ENCODE assay signal across 28 cellular contexts in genomic region chr2:194214192-194214591, GRCh38.
"Had no signal": no experiment of that assay in that cellular context is flagged by ENCODE, and none has a peak within 500 bp of the region (broad histone marks: within the 10 kb centered on the region; RNA-seq: fewer than 3 reads in every experiment).

No MANE protein-coding gene starts in this region.

- H3K36me3 ChIP-seq: stomach, suprapubic skin, thoracic aorta, thyroid gland, tibial artery, tibial nerve, transverse colon, upper lobe of left lung, upper lobe of right lung, uterus, vagina had no signal

- H3K27me3 Mint-ChIP-seq: stimulated activated memory B cell treated with anti-CD40 and anti-IgM and Interleukin-4, amounts not matched to agents 10 μg/mL and 1 μg/mL and 100 μg/mL, for 72 hours; stimulated activated naive B cell treated with anti-CD40 and anti-IgM and Interleukin-4, amounts not matched to agents 10 μg/mL and 1 μg/mL and 100 μg/mL, for 72 hours; stimulated activated naive CD8-positive, alpha-beta T cell treated with anti-CD3 and anti-CD28 coated beads, Interleukin-15, amount 100 ng/mL, for 72 hours; stimulated activated naive CD8-positive, alpha-beta T cell treated with anti-CD3 and anti-CD28 coated beads, Interleukin-15, Interleukin-2, amounts not matched to agents 100 ng/mL and 50 ng/mL, for 24 hours; type B pancreatic cell had no signal

- H3K27ac ChIP-seq: stomach, suprapubic skin, testis, thoracic aorta, thyroid gland, tibial artery, tibial nerve, transverse colon, upper lobe of left lung, upper lobe of right lung, uterus, vagina had no signal

- ATAC-seq: stimulated activated effector memory CD8-positive, alpha-beta T cell treated with anti-CD3 and anti-CD28 coated beads, Interleukin-12 subunit alpha, Interleukin-12 subunit beta, amount 100 ng/mL, for 72 hours; stimulated activated memory B cell treated with anti-CD40 and anti-IgM and Interleukin-4, amounts not matched to agents 10 μg/mL and 1 μg/mL and 100 μg/mL, for 72 hours; stimulated activated naive B cell treated with anti-CD40 and anti-IgM and Interleukin-4, amounts not matched to agents 10 μg/mL and 1 μg/mL and 100 μg/mL, for 72 hours; stimulated activated naive CD8-positive, alpha-beta T cell treated with anti-CD3 and anti-CD28 coated beads, Interleukin-15, amount 100 ng/mL, for 72 hours; stimulated activated naive CD8-positive, alpha-beta T cell treated with anti-CD3 and anti-CD28 coated beads, Interleukin-15, Interleukin-2, amounts not matched to agents 100 U/mL and 50 U/mL, for 24 hours; upper lobe of right lung had no signal

- DNase-seq: stimulated activated CD4-positive, alpha-beta T cell treated with anti-CD3 and anti-CD28 coated beads, Interleukin-2, amount 100 ng/mL, for 48 hours; stimulated activated CD4-positive, alpha-beta T cell treated with anti-CD3 and anti-CD28 coated beads, Interleukin-4, amount 100 ng/mL, for 1 hour; stimulated activated CD4-positive, alpha-beta T cell treated with anti-CD3 and anti-CD28 coated beads, Interleukin-4, amount 100 ng/mL, for 24 hours; stimulated activated CD4-positive, alpha-beta T cell treated with anti-CD3 and anti-CD28 coated beads, Interleukin-4, amount 100 ng/mL, for 4 hours; stimulated activated CD8-positive, alpha-beta memory T cell treated with anti-CD3 and anti-CD28 coated beads, Interleukin-4, amount 100 ng/mL, for 48 hours; stimulated activated naive B cell treated with anti-CD40 and anti-IgM and Interleukin-4, amounts not matched to agents 10 μg/mL and 1 μg/mL and 100 μg/mL, for 72 hours; stimulated activated naive CD4-positive, alpha-beta T cell; stimulated activated naive CD4-positive, alpha-beta T cell treated with Interleukin-2 at 50 U/mL for 16 hours; stimulated activated naive CD8-positive, alpha-beta T cell treated with anti-CD3 and anti-CD28 coated beads, Interleukin-15, amount 100 ng/mL, for 72 hours; stimulated activated naive CD8-positive, alpha-beta T cell treated with anti-CD3 and anti-CD28 coated beads, Interleukin-15, Interleukin-2, amounts not matched to agents 100 U/mL and 50 U/mL, for 24 hours; stomach; substantia nigra; testis; thyroid gland; tibial artery; transverse colon; trophoblast cell; upper lobe of left lung; upper lobe of right lung; uterus had no signal

- H3K4me1 ChIP-seq: stomach, suprapubic skin, testis, thyroid gland, tibial artery, tibial nerve, transverse colon, upper lobe of left lung, upper lobe of right lung, uterus, vagina had no signal

- H3K4me1 Mint-ChIP-seq: stimulated activated effector memory CD8-positive, alpha-beta T cell treated with anti-CD3 and anti-CD28 coated beads, Interleukin-12 subunit alpha, Interleukin-12 subunit beta, amount 100 ng/mL, for 72 hours; stimulated activated memory B cell treated with anti-CD40 and anti-IgM and Interleukin-4, amounts not matched to agents 10 μg/mL and 1 μg/mL and 100 μg/mL, for 72 hours; stimulated activated naive B cell treated with anti-CD40 and anti-IgM and Interleukin-4, amounts not matched to agents 10 μg/mL and 1 μg/mL and 100 μg/mL, for 72 hours; stimulated activated naive CD8-positive, alpha-beta T cell treated with anti-CD3 and anti-CD28 coated beads, Interleukin-15, amount 100 ng/mL, for 72 hours had no signal

- H3K4me3 ChIP-seq: stomach, suprapubic skin, testis, thoracic aorta, thyroid gland, tibial artery, tibial nerve, transverse colon, upper lobe of left lung, upper lobe of right lung, uterus, vagina had no signal

- H3K9me3 ChIP-seq: stomach, suprapubic skin, testis, thoracic aorta, thyroid gland, tibial artery, tibial nerve, transverse colon, upper lobe of left lung, upper lobe of right lung, uterus, vagina had no signal

- H3K27ac Mint-ChIP-seq: stimulated activated effector memory CD8-positive, alpha-beta T cell treated with anti-CD3 and anti-CD28 coated beads, Interleukin-12 subunit alpha, Interleukin-12 subunit beta, amount 100 ng/mL, for 72 hours; stimulated activated memory B cell treated with anti-CD40 and anti-IgM and Interleukin-4, amounts not matched to agents 10 μg/mL and 1 μg/mL and 100 μg/mL, for 72 hours; stimulated activated naive B cell treated with anti-CD40 and anti-IgM and Interleukin-4, amounts not matched to agents 10 μg/mL and 1 μg/mL and 100 μg/mL, for 72 hours; stimulated activated naive CD8-positive, alpha-beta T cell treated with anti-CD3 and anti-CD28 coated beads, Interleukin-15, amount 100 ng/mL, for 72 hours; stimulated activated naive CD8-positive, alpha-beta T cell treated with anti-CD3 and anti-CD28 coated beads, Interleukin-15, Interleukin-2, amounts not matched to agents 100 ng/mL and 50 ng/mL, for 24 hours; type B pancreatic cell had no signal

- H3K36me3 Mint-ChIP-seq: stimulated activated effector memory CD8-positive, alpha-beta T cell treated with anti-CD3 and anti-CD28 coated beads, Interleukin-12 subunit alpha, Interleukin-12 subunit beta, amount 100 ng/mL, for 72 hours; stimulated activated memory B cell treated with anti-CD40 and anti-IgM and Interleukin-4, amounts not matched to agents 10 μg/mL and 1 μg/mL and 100 μg/mL, for 72 hours; stimulated activated naive B cell treated with anti-CD40 and anti-IgM and Interleukin-4, amounts not matched to agents 10 μg/mL and 1 μg/mL and 100 μg/mL, for 72 hours; type B pancreatic cell had no signal

- H3K4me3 Mint-ChIP-seq: stimulated activated effector memory CD8-positive, alpha-beta T cell treated with anti-CD3 and anti-CD28 coated beads, Interleukin-12 subunit alpha, Interleukin-12 subunit beta, amount 100 ng/mL, for 72 hours; stimulated activated memory B cell treated with anti-CD40 and anti-IgM and Interleukin-4, amounts not matched to agents 10 μg/mL and 1 μg/mL and 100 μg/mL, for 72 hours; stimulated activated naive B cell treated with anti-CD40 and anti-IgM and Interleukin-4, amounts not matched to agents 10 μg/mL and 1 μg/mL and 100 μg/mL, for 72 hours; stimulated activated naive CD8-positive, alpha-beta T cell treated with anti-CD3 and anti-CD28 coated beads, Interleukin-15, amount 100 ng/mL, for 72 hours; stimulated activated naive CD8-positive, alpha-beta T cell treated with anti-CD3 and anti-CD28 coated beads, Interleukin-15, Interleukin-2, amounts not matched to agents 100 ng/mL and 50 ng/mL, for 24 hours; type B pancreatic cell had no signal

- H3K9me3 Mint-ChIP-seq: stimulated activated memory B cell treated with anti-CD40 and anti-IgM and Interleukin-4, amounts not matched to agents 10 μg/mL and 1 μg/mL and 100 μg/mL, for 72 hours; stimulated activated naive CD8-positive, alpha-beta T cell treated with anti-CD3 and anti-CD28 coated beads, Interleukin-15, amount 100 ng/mL, for 72 hours; stimulated activated naive CD8-positive, alpha-beta T cell treated with anti-CD3 and anti-CD28 coated beads, Interleukin-15, Interleukin-2, amounts not matched to agents 100 ng/mL and 50 ng/mL, for 24 hours had no signal

- H3K27me3 ChIP-seq: stomach, suprapubic skin, testis, thyroid gland, tibial artery, tibial nerve, transverse colon, upper lobe of left lung, upper lobe of right lung, uterus, vagina had no signal
